Comparison of ENCODE assay signal across 20 cellular contexts in genomic region chr1:162304736-162305135, GRCh38.
"Had no signal": no experiment of that assay in that cellular context is flagged by ENCODE, and none has a peak within 500 bp of the region (broad histone marks: within the 10 kb centered on the region; RNA-seq: fewer than 3 reads in every experiment).

No MANE protein-coding gene starts in this region.

- H3K36me3 ChIP-seq: MG63 had no signal

- DNase-seq: IMR-90, Karpas-422, KG1, MG63, NCI-H1092, NCI-H1105 treated with DMSO at 0.1 percent for 48 hours, NCI-H1417 treated with DMSO at 0.1 percent for 48 hours, NCI-H146, NCI-H1694 treated with DMSO at 0.1 percent for 48 hours, NCI-H1930, NCI-H2081, NCI-H2107, NCI-H2227 treated with DMSO at 0.1 percent for 48 hours, NCI-H510A, NCI-H524 treated with DMSO at 0.1 percent for 48 hours, NCI-H69, NCI-H774, SHP77 had no signal

- ATAC-seq: HepG2 had no signal

- H3K4me3 ChIP-seq: MG63 had no signal

- H3K27ac ChIP-seq: RWPE1 had no signal

- H3K9me3 ChIP-seq: MG63 had no signal
